ENCODE assay signal across 1 cellular context in genomic region chr9:105331160-105331559, GRCh38.
TF ChIP-seq lines count a peak whose summit lies in the region.

No MANE protein-coding gene starts in this region.

TF ChIP-seq in HepG2, 621 proteins besides CTCF, POLR2A, EP300 and RAD21 (continued from another document):
- TF ChIP-seq DDIT3 (CRISPR knock-in tag; IDR thresholded peaks at IDR 0.05) (no peak), POLR2G (IDR thresholded peaks at IDR 0.05; ENCODE audit: low read depth, low read length) (no peak), ZNF496 (CRISPR knock-in tag; IDR thresholded peaks at IDR 0.05; ENCODE audit: insufficient replicate concordance) (no peak), BATF2 (CRISPR knock-in tag; IDR thresholded peaks at IDR 0.05) (no peak), HIC2 (CRISPR knock-in tag; IDR thresholded peaks at IDR 0.05; ENCODE audit: low read depth) (no peak), SETDB1 (CRISPR knock-in tag; IDR thresholded peaks at IDR 0.05; ENCODE audit: borderline replicate concordance) (no peak), ZNF644 (CRISPR knock-in tag; IDR thresholded peaks at IDR 0.05; ENCODE audit: low read depth) (no peak), NFIC (IDR thresholded peaks at IDR 0.05; ENCODE audit: low read length) (no peak)
